In the genomic region with DNA sequence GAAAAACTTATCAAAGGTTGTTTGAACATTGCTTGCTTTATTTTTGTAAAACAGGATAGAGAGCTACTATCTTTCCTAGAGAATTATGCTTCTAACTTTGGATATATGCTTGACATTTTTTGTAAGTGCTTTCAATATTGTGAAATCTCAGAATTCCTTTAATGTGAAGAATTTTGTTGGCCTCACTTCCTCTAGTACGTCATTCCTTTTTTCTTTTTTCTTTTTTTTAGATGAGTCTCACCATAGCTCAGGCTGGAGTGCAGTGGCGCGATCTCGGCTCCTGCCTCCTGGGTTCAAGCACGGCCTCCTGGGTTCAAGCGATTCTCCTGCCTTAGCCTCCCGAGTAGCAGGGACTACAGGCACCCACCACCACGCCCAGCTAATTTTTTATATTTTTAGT, we compare ENCODE assay signal across 20 cellular contexts.
DNase-seq lines count a peak whose midpoint lies in the region; ATAC-seq and TF ChIP-seq lines count a peak whose summit lies in the region.
"Had no signal": no experiment of that assay in that cellular context is flagged by ENCODE, and none has a peak within 500 bp of the region (broad histone marks: within the 10 kb centered on the region; RNA-seq: fewer than 3 reads in every experiment).

No MANE protein-coding gene starts in this region.

- no peak overlapping the region for H3K9ac ChIP-seq in smooth muscle cell (ENCODE audit: low read depth)
- H3K9ac ChIP-seq: neural progenitor cell had no signal

- 64 to 67% (median 65%) methylated on average over 8 of the region's 8 CpGs for WGBS in heart left ventricle, 4 donors
- 64% methylated on average over 8 of the region's 8 CpGs for WGBS in smooth muscle cell (ENCODE audit: low lambda C conversion rate)

- H3K27ac ChIP-seq in heart left ventricle (no peak overlapping the region), right atrium auricular region (no peak overlapping the region), smooth muscle cell (ENCODE audit: low read depth) (peak overlapping the region; percentile 46)
- H3K27ac ChIP-seq: neural progenitor cell had no signal

- no peak overlapping the region for H2AFZ ChIP-seq in smooth muscle cell (ENCODE audit: low read depth)
- H2AFZ ChIP-seq: neural progenitor cell had no signal

- H3K4me1 ChIP-seq in heart left ventricle = peaks cover 0 to 30% (median 4%) of the 10 kb centered on the region in 12 donors
- H3K4me1 ChIP-seq in right atrium auricular region = peaks cover 0 to 11% of the 10 kb centered on the region in 2 donors
- H3K4me1 ChIP-seq in smooth muscle cell (ENCODE audit: low read depth) = peaks cover 20% of the 10 kb centered on the region
- H3K4me1 ChIP-seq: neural progenitor cell had no signal

- H3K27me3 ChIP-seq in heart left ventricle (no peaks in the 10 kb centered on the region), right atrium auricular region (no peaks in the 10 kb centered on the region), smooth muscle cell (ENCODE audit: low read depth) (no peaks in the 10 kb centered on the region)
- H3K27me3 ChIP-seq: neural progenitor cell had no signal

- H3K4me3 Mint-ChIP-seq in natural killer cell treated with Interleukin-12 subunit alpha and Interleukin-12 subunit beta and Interleukin-15 and Interleukin-18, amount 100 ng/mL, for 72 hours = no peak overlapping the region
- H3K4me3 Mint-ChIP-seq: CD4-positive, alpha-beta memory T cell; neural progenitor cell; stimulated activated naive CD8-positive, alpha-beta T cell treated with anti-CD3 and anti-CD28 coated beads, Interleukin-15, Interleukin-2, amounts not matched to agents 100 ng/mL and 50 ng/mL, for 24 hours had no signal

- intact Hi-C loops in heart left ventricle (cut with DNase I) = no loop called here

- no peak overlapping the region for H3K27ac Mint-ChIP-seq in natural killer cell treated with Interleukin-12 subunit alpha and Interleukin-12 subunit beta and Interleukin-15 and Interleukin-18, amount 100 ng/mL, for 72 hours
- H3K27ac Mint-ChIP-seq: CD4-positive, alpha-beta memory T cell; neural progenitor cell; stimulated activated naive CD8-positive, alpha-beta T cell treated with anti-CD3 and anti-CD28 coated beads, Interleukin-15, Interleukin-2, amounts not matched to agents 100 ng/mL and 50 ng/mL, for 24 hours had no signal

- H4K20me1 ChIP-seq in smooth muscle cell (ENCODE audit: low read depth) = no peaks in the 10 kb centered on the region

- no peaks in the 10 kb centered on the region for H3K36me3 Mint-ChIP-seq in natural killer cell treated with Interleukin-12 subunit alpha and Interleukin-12 subunit beta and Interleukin-15 and Interleukin-18, amount 100 ng/mL, for 72 hours
- H3K36me3 Mint-ChIP-seq: CD4-positive, alpha-beta memory T cell; neural progenitor cell had no signal

- H3K9me3 Mint-ChIP-seq in natural killer cell treated with Interleukin-12 subunit alpha and Interleukin-12 subunit beta and Interleukin-15 and Interleukin-18, amount 100 ng/mL, for 72 hours = peaks cover 8% of the 10 kb centered on the region
- H3K9me3 Mint-ChIP-seq: neural progenitor cell; stimulated activated naive CD8-positive, alpha-beta T cell treated with anti-CD3 and anti-CD28 coated beads, Interleukin-15, Interleukin-2, amounts not matched to agents 100 ng/mL and 50 ng/mL, for 24 hours had no signal

- TF ChIP-seq CTCF in heart left ventricle (IDR thresholded peaks at IDR 0.05) (no peak), right atrium auricular region (IDR thresholded peaks at IDR 0.05) (no peak), fibroblast of pulmonary artery (IDR thresholded peaks at IDR 0.05; ENCODE audit: low read length, missing control alignments) (no peak), smooth muscle cell (IDR thresholded peaks at IDR 0.05; ENCODE audit: borderline replicate concordance, insufficient read depth, poor library complexity, severe bottlenecking) (no peak)

- H3K36me3 ChIP-seq in heart left ventricle (no peaks in the 10 kb centered on the region), right atrium auricular region (no peaks in the 10 kb centered on the region), smooth muscle cell (ENCODE audit: low read depth) (no peaks in the 10 kb centered on the region)
- H3K36me3 ChIP-seq: neural progenitor cell had no signal

- H3K79me2 ChIP-seq in smooth muscle cell (ENCODE audit: low read depth) = no peaks in the 10 kb centered on the region

- H3F3A ChIP-seq in smooth muscle cell (ENCODE audit: low read depth) = no peaks in the 10 kb centered on the region

- H3K9me3 ChIP-seq in heart left ventricle (no peaks in the 10 kb centered on the region), right atrium auricular region (no peaks in the 10 kb centered on the region), smooth muscle cell (replicated peaks; ENCODE audit: low read depth) (no peaks in the 10 kb centered on the region)

- TF ChIP-seq POLR2A in heart left ventricle (IDR thresholded peaks at IDR 0.05) = no peak

- peak in 1 of 5 donors; percentile 20 for DNase-seq in heart left ventricle
- DNase-seq in right atrium auricular region (ENCODE audit: low spot score) = no peak
- peak; percentile 88 for DNase-seq in amniotic epithelial cell (ENCODE audit: low read depth)
- peak; percentile 90 for DNase-seq in fibroblast of pulmonary artery (ENCODE audit: low read depth)
- no peak for DNase-seq in smooth muscle cell (lab: John Stamatoyannopoulos, UW; ENCODE audit: unreplicated experiment)
- no peak for DNase-seq in natural killer cell treated with Interleukin-12 subunit alpha and Interleukin-12 subunit beta and Interleukin-15 and Interleukin-18, amount 100 ng/mL, for 72 hours (ENCODE audit: low spot score)
- no peak for DNase-seq in HUDEP-2 (lab: John Stamatoyannopoulos, UW; ENCODE audit: unreplicated experiment in 76 of 76)
- DNase-seq: activated CD4-positive, alpha-beta T cell treated with anti-CD3 and anti-CD28 coated beads for 1 hour; activated effector memory CD4-positive, alpha-beta T cell treated with anti-CD3 and anti-CD28 coated beads, Interleukin-2, amount 50 U/mL, for 16 hours; anterior cingulate cortex; CD4-positive, alpha-beta memory T cell; dermis blood vessel endothelial cell; hippocampal formation; NCI-H2029; retina; SIG-M5; T1000 had no signal

- H3K4me1 Mint-ChIP-seq in natural killer cell treated with Interleukin-12 subunit alpha and Interleukin-12 subunit beta and Interleukin-15 and Interleukin-18, amount 100 ng/mL, for 72 hours (ENCODE audit: low read depth in 2 of 2) = no peaks in the 10 kb centered on the region
- H3K4me1 Mint-ChIP-seq: CD4-positive, alpha-beta memory T cell had no signal

- H3K4me3 ChIP-seq in heart left ventricle (no peak overlapping the region), right atrium auricular region (no peak overlapping the region), fibroblast of pulmonary artery (replicated peaks; ENCODE audit: low read depth, low read length) (no peak overlapping the region), smooth muscle cell (no peak overlapping the region)
- H3K4me3 ChIP-seq: neural progenitor cell had no signal

- ATAC-seq in heart left ventricle (peak in 3 of 4 donors; percentile 33 to 56 (median 49)), HG03135 (IDR thresholded peaks at IDR 0.05; ENCODE audit: unreplicated experiment) (no peak)
- no peak for ATAC-seq in natural killer cell treated with Interleukin-12 subunit alpha and Interleukin-12 subunit beta and Interleukin-15 and Interleukin-18, amount 100 ng/mL, for 72 hours

- no peak overlapping the region for H3K4me2 ChIP-seq in smooth muscle cell
- H3K4me2 ChIP-seq: neural progenitor cell had no signal

- no peaks in the 10 kb centered on the region for H3K27me3 Mint-ChIP-seq in natural killer cell treated with Interleukin-12 subunit alpha and Interleukin-12 subunit beta and Interleukin-15 and Interleukin-18, amount 100 ng/mL, for 72 hours
- H3K27me3 Mint-ChIP-seq: CD4-positive, alpha-beta memory T cell; stimulated activated naive CD8-positive, alpha-beta T cell treated with anti-CD3 and anti-CD28 coated beads, Interleukin-15, Interleukin-2, amounts not matched to agents 100 ng/mL and 50 ng/mL, for 24 hours had no signal

Comparison
In these comparisons a context has a peak if more than half of its experiments do, and no peak if none do; other contexts are left out.
1. ATAC-seq: peak in heart left ventricle (3 of 4); none in natural killer cell treated with Interleukin-12 subunit alpha and Interleukin-12 subunit beta and Interleukin-15 and Interleukin-18, amount 100 ng/mL, for 72 hours (0 of 2) and HG03135 (single experiment).
2. DNase-seq: peak in amniotic epithelial cell (single experiment) and fibroblast of pulmonary artery (single experiment); none in right atrium auricular region (single experiment), smooth muscle cell (single experiment), natural killer cell treated with Interleukin-12 subunit alpha and Interleukin-12 subunit beta and Interleukin-15 and Interleukin-18, amount 100 ng/mL, for 72 hours (single experiment) and HUDEP-2 (0 of 76).